ENCODE assay signal across 8 cellular contexts in genomic region chr12:111368684-111369495, GRCh38. TPM values are rescaled to one million over a fixed set of nuclear protein-coding genes. Genes with fewer than 3 reads are reported as not detected.
A peak's percentile ranks its signal among the peaks of the same experiment; 100 is the strongest.
DNase-seq lines count a peak whose midpoint lies in the region; ATAC-seq and TF ChIP-seq lines count a peak whose summit lies in the region.

Gene PHETA1 (minus strand): TSS chr12:111369095. CDS start chr12:111363427, 5,668 bp downstream.

- WGBS in gastroesophageal sphincter (ENCODE audit: low coverage in 1 of 2), 2 donors, result 0% methylated on average over 1 of the region's 77 CpGs; no CpG with 5 or more reads in 1 of the 2 donors
- no CpG with 5 or more reads among the region's 77 CpGs for WGBS in neuronal stem cell (ENCODE audit: extremely low coverage in 2 of 2, insufficient read length in 2 of 2, insufficient replicate concordance in 1 of 2), 2 donors

- peaks cover 6% of the 10 kb centered on the region for H3K79me1 ChIP-seq in neuronal stem cell (ENCODE audit: low read depth, low read length)

- peak; percentile 93 for DNase-seq in Daoy (ENCODE audit: low read depth)
- peak; percentile 73 for DNase-seq in H4 (ENCODE audit: low spot score)
- peak; percentile 96 for DNase-seq in LoVo (ENCODE audit: low spot score)
- DNase-seq in SHP77 treated with DMSO at 0.1 percent for 48 hours (lab: John Stamatoyannopoulos, UW), result peak; percentile 61
- DNase-seq in activated naive CD4-positive, alpha-beta T cell treated with Interleukin-2 at 50 U/mL for 16 hours, result peak; percentile 84
- DNase-seq in neuronal stem cell (ENCODE audit: low spot score), result peak; percentile 83

- no peak within 1 kb of the TSS for H4K91ac ChIP-seq in neuronal stem cell (ENCODE audit: low read depth, low read length, poor library complexity)

- peak within 1 kb of the TSS; percentile 98 for H3K18ac ChIP-seq in neuronal stem cell (ENCODE audit: low read length)

- peak within 1 kb of the TSS; percentile 84 for H2BK12ac ChIP-seq in neuronal stem cell (ENCODE audit: low read length)

- H2BK5ac ChIP-seq in neuronal stem cell (ENCODE audit: low read length), result no peak within 1 kb of the TSS

- H3K4ac ChIP-seq in neuronal stem cell (ENCODE audit: low read length), result peak within 1 kb of the TSS; percentile 53

- peak within 1 kb of the TSS; percentile 97 for H2AFZ ChIP-seq in neuronal stem cell (ENCODE audit: low read length)

- H3K9ac ChIP-seq in neuronal stem cell (ENCODE audit: low read depth, low read length, poor library complexity), result peak within 1 kb of the TSS; percentile 98
- H3K9ac ChIP-seq in stomach smooth muscle (ENCODE audit: low read length in 2 of 2), result peak within 1 kb of the TSS; percentile 79 to 81

- peak; percentile 99 for ATAC-seq in gastroesophageal sphincter

- peak within 1 kb of the TSS; percentile 44 for H2BK15ac ChIP-seq in neuronal stem cell (ENCODE audit: low read length)

- H3K27me3 ChIP-seq in gastroesophageal sphincter, result no peaks in the 10 kb centered on the region
- H3K27me3 ChIP-seq in neuronal stem cell (ENCODE audit: control insufficient read depth in 3 of 3, insufficient read depth in 3 of 3, low read depth in 1 of 3, low read length in 3 of 3), result no peaks in the 10 kb centered on the region
- H3K27me3 ChIP-seq in stomach smooth muscle (ENCODE audit: control insufficient read depth in 1 of 2, insufficient read depth in 2 of 2, low read length in 2 of 2), result no peaks in the 10 kb centered on the region

- H3K4me3 ChIP-seq in gastroesophageal sphincter, result peak within 1 kb of the TSS; percentile 61 to 94
- H3K4me3 ChIP-seq in neuronal stem cell (ENCODE audit: low read length in 2 of 2), result peak within 1 kb of the TSS; percentile 95 to 99
- H3K4me3 ChIP-seq in stomach smooth muscle (ENCODE audit: low read length in 2 of 2), result peak within 1 kb of the TSS; percentile 90 to 91

- peak within 1 kb of the TSS; percentile 99 for H3K14ac ChIP-seq in neuronal stem cell (ENCODE audit: low read length)

- no peaks in the 10 kb centered on the region for H3K9me3 ChIP-seq in gastroesophageal sphincter
- no peaks in the 10 kb centered on the region for H3K9me3 ChIP-seq in neuronal stem cell (replicated peaks in 1 of 2; ENCODE audit: control insufficient read depth in 2 of 2, insufficient read depth in 1 of 2, low read depth in 1 of 2, low read length in 2 of 2)
- no peaks in the 10 kb centered on the region for H3K9me3 ChIP-seq in stomach smooth muscle (ENCODE audit: control insufficient read depth in 2 of 2, low read length in 2 of 2)

- peak in 2 of 4 experiments; percentile 14 to 26 for TF ChIP-seq CTCF in gastroesophageal sphincter (IDR thresholded peaks at IDR 0.05)

- H3K36me3 ChIP-seq in gastroesophageal sphincter (peaks cover 0 to 24% of the 10 kb centered on the region in 2 donors), neuronal stem cell (replicated peaks in 1 of 2; ENCODE audit: control insufficient read depth in 2 of 2, insufficient read depth in 2 of 2, low read length in 2 of 2) (peaks cover 9 to 16% of the 10 kb centered on the region in 2 donors), stomach smooth muscle (ENCODE audit: control insufficient read depth in 2 of 2, insufficient read depth in 2 of 2, low read length in 2 of 2) (peaks cover 6 to 7% of the 10 kb centered on the region in 2 donors)

- TF ChIP-seq POLR2A in gastroesophageal sphincter (IDR thresholded peaks at IDR 0.05), result peak; percentile 50 to 57

- peak within 1 kb of the TSS; percentile 88 for H2AK5ac ChIP-seq in neuronal stem cell (ENCODE audit: low read depth, low read length)

- no peak within 1 kb of the TSS for H4K8ac ChIP-seq in neuronal stem cell (ENCODE audit: low read depth, low read length)

- H3K4me2 ChIP-seq in neuronal stem cell (ENCODE audit: insufficient read depth, low read length, poor library complexity, severe bottlenecking), result peak within 1 kb of the TSS; percentile 99

- no peak for TF ChIP-seq EP300 in gastroesophageal sphincter (IDR thresholded peaks at IDR 0.05)

- H3K27ac ChIP-seq in gastroesophageal sphincter (peak within 1 kb of the TSS in 3 of 4 donors; percentile 73 to 82 (median 76)), neuronal stem cell (replicated peaks; ENCODE audit: low read length) (no peak within 1 kb of the TSS), stomach smooth muscle (ENCODE audit: low read length) (no peak within 1 kb of the TSS)

- peak within 1 kb of the TSS; percentile 81 for H2BK120ac ChIP-seq in neuronal stem cell (ENCODE audit: low read depth, low read length)

- H3K23ac ChIP-seq in neuronal stem cell (ENCODE audit: low read depth, low read length, poor library complexity), result peak within 1 kb of the TSS; percentile 91

- H3K4me1 ChIP-seq in gastroesophageal sphincter, result peaks cover 0 to 31% (median 11%) of the 10 kb centered on the region in 3 donors
- H3K4me1 ChIP-seq in neuronal stem cell (ENCODE audit: control insufficient read depth in 2 of 2, insufficient read depth in 1 of 2, low read depth in 1 of 2, low read length in 2 of 2), result peaks cover 7 to 9% of the 10 kb centered on the region in 2 donors
- peaks cover 25% of the 10 kb centered on the region for H3K4me1 ChIP-seq in stomach smooth muscle (ENCODE audit: control insufficient read depth, insufficient read depth, low read length)

RNA-seq across cellular contexts. Expression of gene PHETA1, which starts in this region (rescaled TPM):
- 6.3 and 11.8 TPM in 2 replicates for total RNA-seq in Daoy (2014; rRNA removed; shearing (Covaris generic))
- total RNA-seq in H4 (2014; rRNA removed; shearing (Covaris generic)), result 2.1 and 3.5 TPM in 2 replicates
- 10 to 100 TPM in 1 of 4 donors, 1 to 10 TPM in 3; 6.3 to 16.0 (median 8.2) TPM for total RNA-seq in gastroesophageal sphincter
- polyA plus RNA-seq in neuronal stem cell (2013, experiment 1 of 2), result 10.7 TPM
- 11.2 TPM for polyA plus RNA-seq in neuronal stem cell (2013, experiment 2 of 2)

Comparison
In these comparisons a context has a peak if more than half of its experiments do, and no peak if none do; other contexts are left out.
1. H3K27ac ChIP-seq: peak in gastroesophageal sphincter (3 of 4); none in neuronal stem cell (single experiment) and stomach smooth muscle (single experiment).
2. Peak in every context shown above with its lines, with median percentiles within 50 percentile points of each other: DNase-seq and H3K4me3 ChIP-seq.